Comparison of ENCODE assay signal across 21 cellular contexts in the genomic region with DNA sequence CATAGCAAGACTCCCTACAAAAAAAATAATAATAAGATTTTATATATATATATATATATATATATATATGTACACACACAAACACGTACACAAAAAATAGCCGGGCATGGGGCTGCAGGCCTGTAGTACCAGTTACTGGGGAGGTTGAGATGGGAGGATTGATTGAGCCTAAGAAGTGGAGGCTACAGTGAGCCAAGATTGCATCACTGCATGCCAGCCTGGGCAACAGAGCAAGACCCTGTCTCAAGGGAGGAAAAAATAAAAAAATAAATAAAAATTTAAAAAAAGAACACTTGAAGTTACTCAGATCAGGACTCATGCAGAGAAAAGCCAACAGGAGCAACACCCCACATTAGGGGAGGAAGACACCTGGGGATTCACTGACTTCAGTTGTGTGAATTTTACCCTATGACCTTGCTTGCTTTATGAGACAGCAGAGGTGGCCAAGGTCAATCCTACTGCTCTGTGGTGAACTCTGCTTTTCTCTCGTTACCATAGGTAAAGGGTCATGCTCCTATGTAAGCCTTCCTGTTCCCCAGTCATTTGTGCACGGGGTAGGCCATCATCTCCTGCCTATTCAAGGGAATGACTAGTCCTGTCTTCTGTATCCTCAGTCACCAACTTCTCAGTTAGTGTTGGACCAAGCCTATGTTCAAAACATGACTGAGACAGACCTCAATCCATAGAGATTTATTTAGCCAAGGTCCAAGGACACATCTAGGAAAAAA.
A peak's percentile ranks its signal among the peaks of the same experiment; 100 is the strongest.
DNase-seq lines count a peak whose midpoint lies in the region; ATAC-seq and TF ChIP-seq lines count a peak whose summit lies in the region.
"Had no signal": no experiment of that assay in that cellular context is flagged by ENCODE, and none has a peak within 500 bp of the region (broad histone marks: within the 10 kb centered on the region; RNA-seq: fewer than 3 reads in every experiment).

No MANE protein-coding gene starts in this region.

- ATAC-seq in right cardiac atrium (no peak), upper lobe of right lung (no peak)
- ATAC-seq: GM12878 had no signal

- H3K9me3 Mint-ChIP-seq in activated T-cell treated with anti-CD3 and anti-CD28 coated beads, Interleukin-2, amount 50 U/mL, for 24 hours: peaks cover 8% of the 10 kb centered on the region

- H3K27me3 ChIP-seq in left ventricle myocardium inferior (ENCODE audit: low read depth) (no peaks in the 10 kb centered on the region), right cardiac atrium (ENCODE audit: control insufficient read depth, insufficient read depth) (no peaks in the 10 kb centered on the region), HUES64 (ENCODE audit: insufficient read depth, low read length) (no peaks in the 10 kb centered on the region), iPS-15b (ENCODE audit: control insufficient read depth, insufficient read depth, low read length) (no peaks in the 10 kb centered on the region), upper lobe of right lung (no peaks in the 10 kb centered on the region)
- H3K27me3 ChIP-seq: SJSA1 had no signal

- H3K4me3 Mint-ChIP-seq in activated T-cell treated with anti-CD3 and anti-CD28 coated beads, Interleukin-2, amount 50 U/mL, for 24 hours: no peak overlapping the region
- H3K4me3 Mint-ChIP-seq: B cell had no signal

- H3K4me1 Mint-ChIP-seq in activated T-cell treated with anti-CD3 and anti-CD28 coated beads, Interleukin-2, amount 50 U/mL, for 24 hours (ENCODE audit: low read depth): peaks cover 9% of the 10 kb centered on the region
- H3K4me1 Mint-ChIP-seq: B cell had no signal

- DNase-seq in left ventricle myocardium inferior (no peak), right cardiac atrium (no peak), upper lobe of right lung (no peak), NAMALWA (ENCODE audit: low spot score) (no peak), C1 segment of cervical spinal cord (lab: John Stamatoyannopoulos, UW) (no peak)
- no peak for DNase-seq in activated T-cell treated with anti-CD3 and anti-CD28 coated beads, Interleukin-2, amount 50 U/mL, for 24 hours
- DNase-seq: EL, GOT3, HFFc6, IMR-90, NCI-H1417, NCI-H1694 treated with DMSO at 0.1 percent for 48 hours, NCI-H446, NCI-H526 treated with DMSO at 0.1 percent for 48 hours, OCI-M1 had no signal

- no peak overlapping the region for H3K27ac ChIP-seq in left ventricle myocardium inferior (replicated peaks)
- H3K27ac ChIP-seq in right cardiac atrium (ENCODE audit: low read length): no peak overlapping the region
- H3K27ac ChIP-seq in HUES64 (ENCODE audit: low read depth, low read length): peak overlapping the region; percentile 90; the same call in 1 of the 2 replicates
- H3K27ac ChIP-seq in upper lobe of right lung: no peak overlapping the region
- H3K27ac ChIP-seq: HL-60 had no signal

- TF ChIP-seq CTCF in left ventricle myocardium inferior (IDR thresholded peaks at IDR 0.05; ENCODE audit: borderline replicate concordance) (no peak), upper lobe of right lung (IDR thresholded peaks at IDR 0.05) (no peak)

- H3K36me3 Mint-ChIP-seq in activated T-cell treated with anti-CD3 and anti-CD28 coated beads, Interleukin-2, amount 50 U/mL, for 24 hours (ENCODE audit: low read depth): peaks cover 2% of the 10 kb centered on the region

- H3K36me3 ChIP-seq in left ventricle myocardium inferior (no peaks in the 10 kb centered on the region), HUES64 (ENCODE audit: insufficient read depth, low read length) (no peaks in the 10 kb centered on the region), iPS-15b (ENCODE audit: control insufficient read depth, insufficient read depth, low read length) (no peaks in the 10 kb centered on the region), upper lobe of right lung (no peaks in the 10 kb centered on the region)
- H3K36me3 ChIP-seq: SJSA1 had no signal

- H3K9ac ChIP-seq in HUES64 (ENCODE audit: low read depth, low read length): 0 out of 2 replicates have a peak overlapping the region, but pooled peaks have one; percentile 30
- H3K9ac ChIP-seq in iPS-15b (ENCODE audit: low read depth, low read length): no peak overlapping the region

- H3K27me3 Mint-ChIP-seq in activated T-cell treated with anti-CD3 and anti-CD28 coated beads, Interleukin-2, amount 50 U/mL, for 24 hours: peaks cover 6% of the 10 kb centered on the region

- 87% methylated on average over 4 of the region's 4 CpGs for WGBS in right cardiac atrium
- WGBS in HUES64: 59% methylated on average over 3 of the region's 4 CpGs

- H3K4me1 ChIP-seq in left ventricle myocardium inferior (peaks cover 20% of the 10 kb centered on the region), right cardiac atrium (ENCODE audit: control insufficient read depth, insufficient read depth, low read length) (no peaks in the 10 kb centered on the region), HUES64 (ENCODE audit: insufficient read depth, low read length) (peaks cover 42% of the 10 kb centered on the region), iPS-15b (ENCODE audit: control insufficient read depth, insufficient read depth, low read length) (peaks cover 2% of the 10 kb centered on the region), upper lobe of right lung (peaks cover 6% of the 10 kb centered on the region)

- H3K9me3 ChIP-seq in left ventricle myocardium inferior (replicated peaks) (peaks cover 5% of the 10 kb centered on the region), right cardiac atrium (ENCODE audit: control insufficient read depth, low read length) (no peaks in the 10 kb centered on the region), HUES64 (ENCODE audit: insufficient read depth, low read depth, low read length) (no peaks in the 10 kb centered on the region; the same call in 1 of the 2 replicates), iPS-15b (ENCODE audit: control insufficient read depth, insufficient read depth, low read length) (peaks cover 4% of the 10 kb centered on the region), upper lobe of right lung (no peaks in the 10 kb centered on the region)
- H3K9me3 ChIP-seq: SJSA1 had no signal

- peak overlapping the region; percentile 71 for H3K4me3 ChIP-seq in left ventricle myocardium inferior
- H3K4me3 ChIP-seq in right cardiac atrium (ENCODE audit: low read length): no peak overlapping the region
- no peak overlapping the region for H3K4me3 ChIP-seq in HUES64 (ENCODE audit: low read length)
- H3K4me3 ChIP-seq in iPS-15b (ENCODE audit: low read depth, low read length): peak overlapping the region; percentile 62
- peak overlapping the region; percentile 62 for H3K4me3 ChIP-seq in upper lobe of right lung
- H3K4me3 ChIP-seq: GM12878 had no signal

- intact Hi-C loops in left ventricle myocardium inferior (cut with micrococcal nuclease): no loop called here
- intact Hi-C loops in right cardiac atrium (cut with DNase I): no loop called here
- intact Hi-C loops in upper lobe of right lung (cut with DNase I): no loop called here

- H3K27ac Mint-ChIP-seq in activated T-cell treated with anti-CD3 and anti-CD28 coated beads, Interleukin-2, amount 50 U/mL, for 24 hours: no peak overlapping the region
- H3K27ac Mint-ChIP-seq: B cell had no signal

Comparison
In these comparisons a context has a peak if more than half of its experiments do, and no peak if none do; other contexts are left out.
1. H3K4me3 ChIP-seq: peak in left ventricle myocardium inferior (single experiment), iPS-15b (single experiment) and upper lobe of right lung (single experiment); none in right cardiac atrium (single experiment) and HUES64 (single experiment).